ENCODE assay signal across 11 cellular contexts in the genomic region with DNA sequence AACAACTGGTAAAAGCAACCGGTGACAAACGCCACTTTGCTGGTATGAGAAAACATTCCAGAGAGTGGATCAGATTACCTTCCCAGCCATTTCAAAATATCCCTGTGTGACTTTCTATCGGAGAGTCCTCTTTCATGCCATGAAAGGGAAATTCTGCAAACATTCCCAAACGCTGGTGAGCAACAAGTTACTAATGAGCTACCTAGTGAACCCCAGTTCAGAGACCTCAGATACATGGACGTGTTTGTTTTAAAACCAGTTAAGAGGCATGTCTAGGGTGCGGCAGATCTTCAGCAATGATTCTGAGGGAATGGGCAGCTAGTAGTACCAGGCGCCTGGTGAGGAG.
"Had no signal": no experiment of that assay in that cellular context is flagged by ENCODE, and none has a peak within 500 bp of the region (broad histone marks: within the 10 kb centered on the region; RNA-seq: fewer than 3 reads in every experiment).

No MANE protein-coding gene starts in this region.

- H3K27me3 ChIP-seq: brain microvascular endothelial cell had no signal

- H3K4me3 ChIP-seq: pancreas had no signal

- FAIRE-seq: pancreas had no signal

- H3K36me3 ChIP-seq: brain microvascular endothelial cell, pancreas had no signal

- H3K4me3 Mint-ChIP-seq: activated B cell treated with CpG ODN at 0.5 μM for 24 hours; activated CD4-positive, alpha-beta T cell treated with anti-CD3 and anti-CD28 coated beads, Interleukin-2, amount 10 ng/mL, durations not matched to agents 7 days and 5 days had no signal

- DNase-seq: activated B cell treated with CpG ODN at 0.5 μM for 24 hours; activated CD4-positive, alpha-beta T cell treated with anti-CD3 and anti-CD28 coated beads, Interleukin-2, amount 10 ng/mL, durations not matched to agents 7 days and 5 days; activated effector memory CD4-positive, alpha-beta T cell treated with anti-CD3 and anti-CD28 coated beads, Interleukin-2, amount 50 U/mL, for 16 hours; brain microvascular endothelial cell; hypothalamus; left colon; pancreas; stimulated activated CD4-positive, alpha-beta T cell treated with anti-CD3 and anti-CD28 coated beads, Interleukin-4, amount 100 ng/mL, for 1 hour; stimulated activated CD8-positive, alpha-beta memory T cell treated with anti-CD3 and anti-CD28 coated beads, Interleukin-4, amount 100 ng/mL, for 48 hours; stimulated activated naive CD8-positive, alpha-beta T cell treated with anti-CD3 and anti-CD28 coated beads, Interleukin-15, Interleukin-2, amounts not matched to agents 100 U/mL and 50 U/mL, for 24 hours had no signal

- H3K4me1 ChIP-seq: pancreas had no signal

- H3K27ac Mint-ChIP-seq: activated B cell treated with CpG ODN at 0.5 μM for 24 hours; activated CD4-positive, alpha-beta T cell treated with anti-CD3 and anti-CD28 coated beads, Interleukin-2, amount 10 ng/mL, durations not matched to agents 7 days and 5 days; activated naive CD4-positive, alpha-beta T cell treated with anti-CD3 and anti-CD28 coated beads, Interleukin-2, amount 50 U/mL, for 72 hours had no signal

- H3K27ac ChIP-seq: brain microvascular endothelial cell, pancreas had no signal

- H3K9me3 ChIP-seq: pancreas had no signal

- H3K9me3 Mint-ChIP-seq: activated B cell treated with CpG ODN at 0.5 μM for 24 hours; activated CD4-positive, alpha-beta T cell treated with anti-CD3 and anti-CD28 coated beads, Interleukin-2, amount 10 ng/mL, durations not matched to agents 7 days and 5 days; activated naive CD4-positive, alpha-beta T cell treated with anti-CD3 and anti-CD28 coated beads, Interleukin-2, amount 50 U/mL, for 72 hours had no signal

- ATAC-seq: activated naive CD4-positive, alpha-beta T cell treated with anti-CD3 and anti-CD28 coated beads, Interleukin-2, amount 50 U/mL, for 72 hours; left colon; pancreas; stimulated activated naive CD8-positive, alpha-beta T cell treated with anti-CD3 and anti-CD28 coated beads, Interleukin-15, Interleukin-2, amounts not matched to agents 100 U/mL and 50 U/mL, for 24 hours had no signal

- H3K36me3 Mint-ChIP-seq: activated naive CD4-positive, alpha-beta T cell treated with anti-CD3 and anti-CD28 coated beads, Interleukin-2, amount 50 U/mL, for 72 hours had no signal

- H3K27me3 Mint-ChIP-seq: activated B cell treated with CpG ODN at 0.5 μM for 24 hours had no signal

- H3K4me1 Mint-ChIP-seq: activated B cell treated with CpG ODN at 0.5 μM for 24 hours; activated CD4-positive, alpha-beta T cell treated with anti-CD3 and anti-CD28 coated beads, Interleukin-2, amount 10 ng/mL, durations not matched to agents 7 days and 5 days had no signal
